In the genomic region with DNA sequence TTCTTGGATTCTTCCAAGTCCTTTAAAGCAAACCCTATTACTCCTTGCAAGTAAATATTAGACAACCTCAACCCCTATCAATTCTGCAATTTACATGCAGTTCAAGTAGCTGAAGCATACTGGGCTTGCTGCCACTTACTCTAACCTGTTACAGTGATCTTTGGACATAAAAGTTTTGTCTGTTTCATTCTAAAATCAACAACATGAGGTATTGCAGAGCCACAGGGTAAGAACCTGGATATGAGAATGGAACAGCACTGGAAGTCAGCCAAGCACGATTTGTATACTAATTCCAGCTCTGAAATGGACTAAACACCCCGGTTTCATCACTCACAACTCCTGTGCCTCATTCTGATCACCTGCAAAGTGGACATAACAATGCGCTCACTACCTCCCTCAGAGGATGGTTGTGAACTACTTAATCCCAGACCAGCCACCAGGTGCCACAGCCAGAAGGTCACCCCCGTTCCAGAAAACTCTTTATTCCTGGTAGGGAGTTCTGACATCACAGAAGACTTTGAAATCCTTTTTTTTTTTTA, we compare ENCODE assay signal across 24 cellular contexts.
"Had no signal": no experiment of that assay in that cellular context is flagged by ENCODE, and none has a peak within 500 bp of the region (broad histone marks: within the 10 kb centered on the region; RNA-seq: fewer than 3 reads in every experiment).

No MANE protein-coding gene starts in this region.

- H3K36me3 ChIP-seq: brain microvascular endothelial cell, gastrocnemius medialis, ovary, sigmoid colon, spleen, thoracic aorta, upper lobe of right lung had no signal

- H3K9me3 ChIP-seq: gastrocnemius medialis, ovary, sigmoid colon, spleen, thoracic aorta, upper lobe of right lung had no signal

- ATAC-seq: activated CD8-positive, alpha-beta T cell treated with anti-CD3 and anti-CD28 coated beads, Interleukin-2, amount 10 ng/mL, durations not matched to agents 7 days and 5 days; activated naive CD8-positive, alpha-beta T cell treated with anti-CD3 and anti-CD28 coated beads, Interleukin-2, amount 50 U/mL, for 24 hours; gastrocnemius medialis; left ventricle myocardium superior; naive thymus-derived CD4-positive, alpha-beta T cell; stimulated activated memory B cell treated with anti-CD40 and anti-IgM and Interleukin-4, amounts not matched to agents 10 μg/mL and 1 μg/mL and 100 μg/mL, for 72 hours; upper lobe of right lung had no signal

- H3K27me3 ChIP-seq: brain microvascular endothelial cell, gastrocnemius medialis, ovary, sigmoid colon, spleen, upper lobe of right lung had no signal

- H3K4me1 ChIP-seq: gastrocnemius medialis, spleen, upper lobe of right lung had no signal

- H3K27ac ChIP-seq: brain microvascular endothelial cell, gastrocnemius medialis, ovary, sigmoid colon, spleen, thoracic aorta, upper lobe of right lung had no signal

- H3K4me3 ChIP-seq: gastrocnemius medialis, ovary, sigmoid colon, spleen, thoracic aorta, upper lobe of right lung had no signal

- DNase-seq: activated CD4-positive, alpha-beta T cell treated with anti-CD3 and anti-CD28 coated beads for 48 hours; activated CD4-positive, CD25-positive, alpha-beta regulatory T cell; activated CD8-positive, alpha-beta T cell treated with anti-CD3 and anti-CD28 coated beads, Interleukin-2, amount 10 ng/mL, durations not matched to agents 7 days and 5 days; activated naive CD4-positive, alpha-beta T cell treated with anti-CD3 and anti-CD28 coated beads for 36 hours; activated naive CD8-positive, alpha-beta T cell treated with anti-CD3 and anti-CD28 coated beads, Interleukin-2, amount 50 U/mL, for 24 hours; activated T-cell treated with anti-CD3 and anti-CD28 coated beads, Interleukin-2, amount 50 U/mL, for 24 hours; anterior cingulate cortex; brain microvascular endothelial cell; cortex of kidney; erythroblast; gastrocnemius medialis; head of caudate nucleus; kidney glomerular epithelial cell; left ventricle myocardium superior; naive thymus-derived CD4-positive, alpha-beta T cell; ovary; sigmoid colon; spleen; stimulated activated CD4-positive, alpha-beta T cell treated with anti-CD3 and anti-CD28 coated beads, Interleukin-4, amount 100 ng/mL, for 4 hours; T-helper 1 cell; T-helper 9 cell; upper lobe of right lung had no signal
